In the genomic region with DNA sequence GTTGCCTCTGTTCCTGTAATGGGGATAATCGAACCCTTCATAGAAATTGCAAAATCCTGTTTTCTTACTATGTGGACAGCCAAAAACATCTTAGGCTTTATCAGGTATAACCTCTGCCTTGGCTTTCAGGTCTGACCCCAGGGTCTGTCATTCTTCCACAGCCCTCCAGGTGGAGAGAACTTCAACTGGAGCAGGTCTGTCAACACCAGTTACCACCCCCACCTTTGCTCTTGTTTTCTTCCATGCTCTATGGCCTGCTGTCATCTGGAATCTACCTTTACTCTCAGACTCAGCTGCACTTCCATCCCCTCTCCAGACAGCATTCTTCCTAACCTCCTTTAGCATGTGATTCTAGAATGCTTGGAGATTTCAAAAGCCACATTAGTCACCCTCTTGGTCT, we compare ENCODE assay signal across 11 cellular contexts. TPM values are rescaled to one million over a fixed set of nuclear protein-coding genes. Genes with fewer than 3 reads are reported as not detected.
A peak's percentile ranks its signal among the peaks of the same experiment; 100 is the strongest.
DNase-seq lines count a peak whose midpoint lies in the region; ATAC-seq and TF ChIP-seq lines count a peak whose summit lies in the region.
"Had no signal": no experiment of that assay in that cellular context is flagged by ENCODE, and none has a peak within 500 bp of the region (broad histone marks: within the 10 kb centered on the region; RNA-seq: fewer than 3 reads in every experiment).

No MANE protein-coding gene starts in this region.

- no peaks in the 10 kb centered on the region for H3K27me3 ChIP-seq in Karpas-422 (ENCODE audit: low read length)
- H3K27me3 ChIP-seq in liver (ENCODE audit: control insufficient read depth in 4 of 4, insufficient read depth in 4 of 4, low read length in 3 of 4) = no peaks in the 10 kb centered on the region
- H3K27me3 ChIP-seq: left lung, Peyer's patch had no signal

- H3K9me3 ChIP-seq in Karpas-422 (ENCODE audit: low read length) = no peaks in the 10 kb centered on the region
- no peaks in the 10 kb centered on the region for H3K9me3 ChIP-seq in liver (ENCODE audit: control insufficient read depth in 4 of 4, low read length in 3 of 4)
- H3K9me3 ChIP-seq: left lung, Peyer's patch had no signal

- H4K20me1 ChIP-seq in Karpas-422 (ENCODE audit: insufficient read depth, low read depth, low read length) = no peaks in the 10 kb centered on the region

- H3K9ac ChIP-seq in Karpas-422 (ENCODE audit: low read length) (no peak overlapping the region), liver (ENCODE audit: low read depth in 1 of 2, low read length in 2 of 2) (no peak overlapping the region)

- no peak for TF ChIP-seq RAD21 in liver (IDR thresholded peaks at IDR 0.05)

- H3K4me3 ChIP-seq in Karpas-422 (ENCODE audit: low read length) (no peak overlapping the region), astrocyte of the spinal cord (ENCODE audit: low read depth, low read length) (no peak overlapping the region), liver (ENCODE audit: low read depth in 1 of 3, low read length in 3 of 3) (no peak overlapping the region)
- H3K4me3 ChIP-seq: left lung, Peyer's patch had no signal

- no peaks in the 10 kb centered on the region for H3K9me2 ChIP-seq in Karpas-422 (replicated peaks; ENCODE audit: insufficient read depth, low read length)

- H3K4me3 Mint-ChIP-seq in activated T-helper 1 cell treated with anti-CD3 and anti-CD28 coated beads, Interleukin-12 subunit alpha, Interleukin-12 subunit beta, Interleukin-2, Interleukin-4 antibody, amounts not matched to agents 30 ng/mL and 10 ng/mL and 1 ng/mL, durations not matched to agents 14 hours and 24 hours and 36 hours = no peak overlapping the region
- H3K4me3 Mint-ChIP-seq: central memory CD8-positive, alpha-beta T cell had no signal

- no peaks in the 10 kb centered on the region for H3K79me2 ChIP-seq in Karpas-422 (ENCODE audit: low read length)

- H3K4me2 ChIP-seq in Karpas-422 (ENCODE audit: low read depth, low read length, poor library complexity, severe bottlenecking) = no peak overlapping the region

- no peak for ATAC-seq in HG02840 (IDR thresholded peaks at IDR 0.05; ENCODE audit: low FRiP score, unreplicated experiment)
- ATAC-seq: left lung had no signal

- no peaks in the 10 kb centered on the region for H3K4me1 Mint-ChIP-seq in activated T-helper 1 cell treated with anti-CD3 and anti-CD28 coated beads, Interleukin-12 subunit alpha, Interleukin-12 subunit beta, Interleukin-2, Interleukin-4 antibody, amounts not matched to agents 30 ng/mL and 10 ng/mL and 1 ng/mL, durations not matched to agents 14 hours and 24 hours and 36 hours (ENCODE audit: low read depth)
- H3K4me1 Mint-ChIP-seq: central memory CD8-positive, alpha-beta T cell had no signal

- in situ Hi-C loops in astrocyte of the spinal cord (cut with HindIII; ENCODE audit: low sequenced_read_pairs) = no loop called here

- no peaks in the 10 kb centered on the region for H3K36me3 Mint-ChIP-seq in activated T-helper 1 cell treated with anti-CD3 and anti-CD28 coated beads, Interleukin-12 subunit alpha, Interleukin-12 subunit beta, Interleukin-2, Interleukin-4 antibody, amounts not matched to agents 30 ng/mL and 10 ng/mL and 1 ng/mL, durations not matched to agents 14 hours and 24 hours and 36 hours (ENCODE audit: low read depth)

- 77% methylated on average over 1 of the region's 1 CpG for WGBS in liver

- no peaks in the 10 kb centered on the region for H3K36me3 ChIP-seq in Karpas-422 (ENCODE audit: insufficient read depth, low read length)
- no peaks in the 10 kb centered on the region for H3K36me3 ChIP-seq in liver (ENCODE audit: control insufficient read depth in 4 of 4, insufficient read depth in 3 of 4, low read depth in 1 of 4, low read length in 3 of 4)
- H3K36me3 ChIP-seq: left lung, Peyer's patch had no signal

- H3K9me3 Mint-ChIP-seq in activated T-helper 1 cell treated with anti-CD3 and anti-CD28 coated beads, Interleukin-12 subunit alpha, Interleukin-12 subunit beta, Interleukin-2, Interleukin-4 antibody, amounts not matched to agents 30 ng/mL and 10 ng/mL and 1 ng/mL, durations not matched to agents 14 hours and 24 hours and 36 hours = no peaks in the 10 kb centered on the region
- H3K9me3 Mint-ChIP-seq: central memory CD8-positive, alpha-beta T cell had no signal

- peaks cover 16% of the 10 kb centered on the region for H3K27me3 Mint-ChIP-seq in activated T-helper 1 cell treated with anti-CD3 and anti-CD28 coated beads, Interleukin-12 subunit alpha, Interleukin-12 subunit beta, Interleukin-2, Interleukin-4 antibody, amounts not matched to agents 30 ng/mL and 10 ng/mL and 1 ng/mL, durations not matched to agents 14 hours and 24 hours and 36 hours (ENCODE audit: insufficient read depth)
- H3K27me3 Mint-ChIP-seq: central memory CD8-positive, alpha-beta T cell had no signal

- peaks cover 5% of the 10 kb centered on the region; the same call in 1 of the 2 replicates for H3K4me1 ChIP-seq in Karpas-422 (ENCODE audit: low read length)
- no peaks in the 10 kb centered on the region for H3K4me1 ChIP-seq in liver (ENCODE audit: control insufficient read depth in 4 of 4, insufficient read depth in 4 of 4, low read length in 3 of 4)
- H3K4me1 ChIP-seq: left lung, Peyer's patch had no signal

- H3K27ac ChIP-seq in Karpas-422 (ENCODE audit: low read length) (no peak overlapping the region), liver (ENCODE audit: low read depth in 1 of 2, low read length in 2 of 2) (no peak overlapping the region)
- H3K27ac ChIP-seq: left lung, Peyer's patch had no signal

- DNase-seq in ELR (ENCODE audit: low read depth) (peak; percentile 17), Karpas-422 (peak; percentile 44), astrocyte of the spinal cord (ENCODE audit: low read depth, low spot score) (no peak), HPDE6-E6E7 (ENCODE audit: extremely low spot score) (no peak)
- no peak for DNase-seq in activated T-helper 1 cell treated with anti-CD3 and anti-CD28 coated beads, Interleukin-12 subunit alpha, Interleukin-12 subunit beta, Interleukin-2, Interleukin-4 antibody, amounts not matched to agents 30 ng/mL and 10 ng/mL and 1 ng/mL, durations not matched to agents 14 hours and 24 hours and 36 hours (ENCODE audit: low spot score)
- DNase-seq: left lung, NCI-H1694 treated with DMSO at 0.1 percent for 48 hours, Peyer's patch had no signal

- intact Hi-C loops in activated T-helper 1 cell treated with anti-CD3 and anti-CD28 coated beads, Interleukin-12 subunit alpha, Interleukin-12 subunit beta, Interleukin-2, Interleukin-4 antibody, amounts not matched to agents 30 ng/mL and 10 ng/mL and 1 ng/mL, durations not matched to agents 14 hours and 24 hours and 36 hours (cut with micrococcal nuclease) = no loop called here

- no peak overlapping the region for H3K27ac Mint-ChIP-seq in activated T-helper 1 cell treated with anti-CD3 and anti-CD28 coated beads, Interleukin-12 subunit alpha, Interleukin-12 subunit beta, Interleukin-2, Interleukin-4 antibody, amounts not matched to agents 30 ng/mL and 10 ng/mL and 1 ng/mL, durations not matched to agents 14 hours and 24 hours and 36 hours

- H2AFZ ChIP-seq in Karpas-422 (ENCODE audit: low read length) = no peak overlapping the region

- TF ChIP-seq CTCF in astrocyte of the spinal cord (IDR thresholded peaks at IDR 0.05; ENCODE audit: low read depth, low read length) (peak; percentile 22), liver (IDR thresholded peaks at IDR 0.05; ENCODE audit: low read depth, low read length, missing input control) (peak; percentile 1)

TF ChIP-seq in liver, 16 proteins besides CTCF, POLR2A, EP300 and RAD21 (continues in another document):
- TF ChIP-seq FOXA2 (IDR thresholded peaks at IDR 0.05) = no peak
- no peak for TF ChIP-seq YY1 (IDR thresholded peaks at IDR 0.05)
- no peak for TF ChIP-seq ZBTB33 (IDR thresholded peaks at IDR 0.05)
- no peak for TF ChIP-seq SP1 (IDR thresholded peaks at IDR 0.05)

RNA-seq across cellular contexts. Expression of gene GJA9, which starts 10.4 kb away (rescaled TPM):
- not detected in 2 replicates for total RNA-seq in Karpas-422 (2014; rRNA removed; shearing (Covaris generic); ENCODE audit: low replicate concordance)
- not detected for total RNA-seq in liver
- not detected for polyA plus RNA-seq in liver
- total RNA-seq in activated T-helper 1 cell treated with anti-CD3 and anti-CD28 coated beads, Interleukin-12 subunit alpha, Interleukin-12 subunit beta, Interleukin-2, Interleukin-4 antibody, amounts not matched to agents 30 ng/mL and 10 ng/mL and 1 ng/mL, durations not matched to agents 14 hours and 24 hours and 36 hours = not detected in 2 replicates
- total RNA-seq: Peyer's patch had no signal

RNA-seq across cellular contexts. Expression of gene MYCBP, which starts 18.6 kb away (rescaled TPM):
- total RNA-seq in Karpas-422 (2014; rRNA removed; shearing (Covaris generic); ENCODE audit: low replicate concordance) = 9.2 and 25.1 TPM in 2 replicates
- 10 to 100 TPM in 1 of 2 donors, 1 to 10 TPM in 1; 8.2 to 12.5 TPM for total RNA-seq in liver
- polyA plus RNA-seq in liver = 10 to 100 TPM in 1 of 2 donors, 1 to 10 TPM in 1; 7.8 to 21.2 TPM
- total RNA-seq in activated T-helper 1 cell treated with anti-CD3 and anti-CD28 coated beads, Interleukin-12 subunit alpha, Interleukin-12 subunit beta, Interleukin-2, Interleukin-4 antibody, amounts not matched to agents 30 ng/mL and 10 ng/mL and 1 ng/mL, durations not matched to agents 14 hours and 24 hours and 36 hours = 38.4 and 39.7 TPM in 2 replicates

RNA-seq across cellular contexts. Expression of gene RRAGC, which starts 32.2 kb away (rescaled TPM):
- total RNA-seq in Karpas-422 (2014; rRNA removed; shearing (Covaris generic); ENCODE audit: low replicate concordance) = 11.3 and 18.3 TPM in 2 replicates
- total RNA-seq in liver = 10 to 100 TPM in 1 of 2 donors, 1 to 10 TPM in 1; 6.6 to 10.1 TPM
- 1 to 10 TPM; 6.7 to 7.7 TPM for polyA plus RNA-seq in liver
- 12.9 and 13.4 TPM in 2 replicates for total RNA-seq in activated T-helper 1 cell treated with anti-CD3 and anti-CD28 coated beads, Interleukin-12 subunit alpha, Interleukin-12 subunit beta, Interleukin-2, Interleukin-4 antibody, amounts not matched to agents 30 ng/mL and 10 ng/mL and 1 ng/mL, durations not matched to agents 14 hours and 24 hours and 36 hours

RNA-seq across cellular contexts. Expression of gene RHBDL2, which starts 49.9 kb away (rescaled TPM):
- total RNA-seq in Karpas-422 (2014; rRNA removed; shearing (Covaris generic); ENCODE audit: low replicate concordance) = not detected in 2 replicates
- total RNA-seq in liver = under 1 TPM; 0.14 to 0.17 TPM
- under 1 TPM in 1 of 2 donors, not detected in 1; 0.28 TPM for polyA plus RNA-seq in liver
- total RNA-seq in activated T-helper 1 cell treated with anti-CD3 and anti-CD28 coated beads, Interleukin-12 subunit alpha, Interleukin-12 subunit beta, Interleukin-2, Interleukin-4 antibody, amounts not matched to agents 30 ng/mL and 10 ng/mL and 1 ng/mL, durations not matched to agents 14 hours and 24 hours and 36 hours = not detected in 2 replicates

Comparison
In these comparisons a context has a peak if more than half of its experiments do, and no peak if none do; other contexts are left out.
1. DNase-seq: peak in ELR (single experiment) and Karpas-422 (single experiment); none in astrocyte of the spinal cord (single experiment), activated T-helper 1 cell treated with anti-CD3 and anti-CD28 coated beads, Interleukin-12 subunit alpha, Interleukin-12 subunit beta, Interleukin-2, Interleukin-4 antibody, amounts not matched to agents 30 ng/mL and 10 ng/mL and 1 ng/mL, durations not matched to agents 14 hours and 24 hours and 36 hours (single experiment) and HPDE6-E6E7 (single experiment).